ENCODE assay signal across 27 cellular contexts in the genomic region with DNA sequence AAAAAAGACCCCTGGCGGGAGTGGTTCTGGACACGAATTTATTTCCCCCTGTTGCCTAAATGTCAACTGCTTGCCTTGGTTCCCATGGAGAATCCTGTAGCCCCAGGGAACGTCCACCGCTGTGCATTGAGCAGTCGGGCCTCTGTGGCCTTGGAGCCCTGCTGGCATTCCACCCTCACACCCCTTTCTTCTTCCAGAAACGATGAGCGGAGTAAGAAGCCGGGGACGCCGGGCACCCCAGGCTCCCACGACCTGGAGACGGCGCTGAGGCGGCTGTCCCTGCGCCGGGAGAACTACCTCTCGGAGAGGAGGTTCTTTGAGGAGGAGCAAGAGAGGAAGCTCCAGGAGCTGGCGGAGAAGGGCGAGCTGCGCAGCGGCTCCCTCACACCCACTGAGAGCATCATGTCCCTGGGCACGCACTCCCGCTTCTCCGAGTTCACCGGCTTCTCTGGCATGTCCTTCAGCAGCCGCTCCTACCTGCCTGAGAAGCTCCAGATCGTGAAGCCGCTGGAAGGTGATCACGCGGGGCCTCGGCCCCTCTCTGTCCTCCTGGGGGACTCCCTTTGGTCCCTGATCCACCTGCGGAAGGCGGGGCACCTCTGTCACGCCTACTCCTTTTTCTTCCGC.
"Had no signal": no experiment of that assay in that cellular context is flagged by ENCODE, and none has a peak within 500 bp of the region (broad histone marks: within the 10 kb centered on the region; RNA-seq: fewer than 3 reads in every experiment).

No MANE protein-coding gene starts in this region.

- ATAC-seq: foreskin keratinocyte; gastroesophageal sphincter; left lobe of liver; mucosa of descending colon; natural killer cell treated with Interleukin-12 subunit alpha and Interleukin-12 subunit beta and Interleukin-15 and Interleukin-18, amount 100 ng/mL, for 72 hours; right cardiac atrium; stimulated activated naive CD8-positive, alpha-beta T cell treated with anti-CD3 and anti-CD28 coated beads, Interleukin-15, amount 100 ng/mL, for 72 hours had no signal

- H3K27me3 ChIP-seq: esophagus muscularis mucosa, foreskin keratinocyte, gastroesophageal sphincter, heart left ventricle, hepatocyte, thyroid gland had no signal

- H3K9me3 Mint-ChIP-seq: mesothelial cell of epicardium; naive B cell; natural killer cell treated with Interleukin-12 subunit alpha and Interleukin-12 subunit beta and Interleukin-15 and Interleukin-18, amount 100 ng/mL, for 72 hours; neural crest cell; stimulated activated naive CD8-positive, alpha-beta T cell treated with anti-CD3 and anti-CD28 coated beads, Interleukin-15, amount 100 ng/mL, for 72 hours had no signal

- H3K9me3 ChIP-seq: esophagus muscularis mucosa, gastroesophageal sphincter, heart left ventricle, mucosa of descending colon, prostate gland, thyroid gland had no signal

- H3K36me3 ChIP-seq: prostate gland had no signal

- H3K27ac Mint-ChIP-seq: mesothelial cell of epicardium; natural killer cell treated with Interleukin-12 subunit alpha and Interleukin-12 subunit beta and Interleukin-15 and Interleukin-18, amount 100 ng/mL, for 72 hours; stimulated activated naive CD8-positive, alpha-beta T cell treated with anti-CD3 and anti-CD28 coated beads, Interleukin-15, amount 100 ng/mL, for 72 hours had no signal

- H3K4me3 Mint-ChIP-seq: mesothelial cell of epicardium; naive B cell; natural killer cell treated with Interleukin-12 subunit alpha and Interleukin-12 subunit beta and Interleukin-15 and Interleukin-18, amount 100 ng/mL, for 72 hours; neural crest cell; stimulated activated naive CD8-positive, alpha-beta T cell treated with anti-CD3 and anti-CD28 coated beads, Interleukin-15, amount 100 ng/mL, for 72 hours had no signal

- H3K4me3 ChIP-seq: esophagus muscularis mucosa, gastroesophageal sphincter, heart left ventricle, hepatocyte, lung, mucosa of descending colon, prostate gland, skin epidermis, thyroid gland had no signal

- H3K27me3 Mint-ChIP-seq: naive B cell; natural killer cell treated with Interleukin-12 subunit alpha and Interleukin-12 subunit beta and Interleukin-15 and Interleukin-18, amount 100 ng/mL, for 72 hours; stimulated activated naive CD8-positive, alpha-beta T cell treated with anti-CD3 and anti-CD28 coated beads, Interleukin-15, amount 100 ng/mL, for 72 hours had no signal

- H3K27ac ChIP-seq: epithelial cell of prostate, esophagus muscularis mucosa, foreskin keratinocyte, gastroesophageal sphincter, heart left ventricle, hepatocyte, prostate gland, skin epidermis, thyroid gland had no signal

- DNase-seq: cerebellar nuclear complex; cortex of kidney; foreskin keratinocyte; heart left ventricle; kidney; mesenchymal stem cell; mucosa of descending colon; naive B cell; nucleus accumbens; right cardiac atrium; stimulated activated CD4-positive, alpha-beta T cell treated with anti-CD3 and anti-CD28 coated beads, Interleukin-15, amount 100 ng/mL, for 24 hours; stimulated activated CD4-positive, alpha-beta T cell treated with anti-CD3 and anti-CD28 coated beads, Interleukin-2, amount 100 ng/mL, for 48 hours; stimulated activated naive CD4-positive, alpha-beta T cell; stimulated activated naive CD8-positive, alpha-beta T cell treated with anti-CD3 and anti-CD28 coated beads, Interleukin-15, amount 100 ng/mL, for 72 hours; thyroid gland; trophoblast cell had no signal

- H3K4me1 ChIP-seq: esophagus muscularis mucosa, foreskin keratinocyte, gastroesophageal sphincter, prostate gland, thyroid gland had no signal

- H3K4me1 Mint-ChIP-seq: mesothelial cell of epicardium had no signal
